In genomic region chr10:52312999-52313349, GRCh38 we compare ENCODE assay signal across 10 cellular contexts. TPM values are rescaled to one million over a fixed set of nuclear protein-coding genes. Genes with fewer than 3 reads are reported as not detected.
DNase-seq lines count a peak whose midpoint lies in the region; ATAC-seq, FAIRE-seq and TF ChIP-seq lines count a peak whose summit lies in the region.
"Had no signal": no experiment of that assay in that cellular context is flagged by ENCODE, and none has a peak within 500 bp of the region (broad histone marks: within the 10 kb centered on the region; RNA-seq: fewer than 3 reads in every experiment).

No MANE protein-coding gene starts in this region.

- CTCF ChIA-PET in HEK293 (lab: Yijun Ruan, JAX) = interaction anchor here (0.6 to 2.3 kb wide), 5 partner anchors 11 to 257 kb away, joined by 3 to 29 read pairs (median 4); no protein-coding TSS in a partner anchor

- H3K36me3 ChIP-seq in HEK293 (ENCODE audit: control insufficient read depth in 2 of 2, insufficient read depth in 1 of 2, low read length in 2 of 2) (peaks cover 0 to 4% of the 10 kb centered on the region in 2 experiments; a peak in 1 of 3 replicates), iPS-18a (ENCODE audit: control insufficient read depth, low read depth, low read length) (no peaks in the 10 kb centered on the region), small intestine (ENCODE audit: control insufficient read depth in 2 of 2, insufficient read depth in 2 of 2, low read length in 2 of 2) (no peaks in the 10 kb centered on the region)

- 2 to 5% (median 4%) methylated on average over 7 of the region's 7 CpGs for WGBS in small intestine, 3 donors

- peak overlapping the region; percentile 67 for H3K4me3 ChIP-seq in HEK293 (ENCODE audit: low read depth, low read length)
- peak overlapping the region; percentile 65 for H3K4me3 ChIP-seq in iPS-18a (ENCODE audit: low read length)
- H3K4me3 ChIP-seq in small intestine (ENCODE audit: low read depth in 1 of 2, low read length in 2 of 2) = no peak overlapping the region

- H3K4me1 ChIP-seq in HEK293 (ENCODE audit: control insufficient read depth, insufficient read depth, low read length) (no peaks in the 10 kb centered on the region), iPS-18a (ENCODE audit: control insufficient read depth, low read depth, low read length) (peaks cover 5% of the 10 kb centered on the region), small intestine (ENCODE audit: control insufficient read depth in 2 of 2, insufficient read depth in 1 of 2, low read depth in 1 of 2, low read length in 1 of 2) (no peaks in the 10 kb centered on the region)

- FAIRE-seq in small intestine (lab: Jason Lieb, UNC) = no peak
- FAIRE-seq: H54 had no signal

- H3K27me3 ChIP-seq in iPS-18a (ENCODE audit: control insufficient read depth, insufficient read depth, low read length) (peaks cover 94% of the 10 kb centered on the region), small intestine (ENCODE audit: control insufficient read depth in 2 of 2, insufficient read depth in 2 of 2, low read length in 2 of 2) (peaks cover 0 to 9% of the 10 kb centered on the region in 2 donors)

- H3K9ac ChIP-seq in iPS-18a (ENCODE audit: low read length) = no peak overlapping the region

- no peak for ATAC-seq in GM21360 (IDR thresholded peaks at IDR 0.05; ENCODE audit: unreplicated experiment)

- no peak overlapping the region; the same call in 1 of the 2 replicates for H3K27ac ChIP-seq in HEK293 (ENCODE audit: extremely low read depth, low read depth, low read length)
- no peak overlapping the region for H3K27ac ChIP-seq in iPS-18a (ENCODE audit: low read length)
- H3K27ac ChIP-seq in small intestine (ENCODE audit: low read depth in 1 of 2, low read length in 1 of 2) = no peak overlapping the region

- TF ChIP-seq CTCF in HEK293 (tag by site-specific recombination; IDR thresholded peaks at IDR 0.05) = no peak

- DNase-seq in amniotic epithelial cell (ENCODE audit: low read depth) (peak; percentile 38), small intestine (peak; percentile 8), T-helper 9 cell (no peak), mesenteric fat pad (ENCODE audit: low spot score) (no peak)
- DNase-seq: activated CD8-positive, alpha-beta memory T cell treated with anti-CD3 and anti-CD28 coated beads, Interleukin-2, amount 50 U/mL, for 48 hours; RPMI8226 had no signal

- H3K9me3 ChIP-seq in HEK293 (ENCODE audit: control insufficient read depth, insufficient read depth, low read depth, low read length) = no peaks in the 10 kb centered on the region
- H3K9me3 ChIP-seq in iPS-18a (ENCODE audit: control insufficient read depth, low read depth, low read length) = no peaks in the 10 kb centered on the region
- no peaks in the 10 kb centered on the region for H3K9me3 ChIP-seq in small intestine (ENCODE audit: control insufficient read depth, low read depth)

- POLR2A ChIA-PET in HEK293 (lab: Yijun Ruan, JAX) = no interaction called here

TF ChIP-seq in HEK293, 187 proteins besides CTCF, POLR2A, EP300 and RAD21 (continues in another document):
- TF ChIP-seq BCL11B (tag by site-specific recombination; IDR thresholded peaks at IDR 0.05; ENCODE audit: low read depth) = no peak
- no peak for TF ChIP-seq SALL2 (tag by site-specific recombination; IDR thresholded peaks at IDR 0.05; ENCODE audit: borderline replicate concordance)
- TF ChIP-seq KLF16 (tag by site-specific recombination; IDR thresholded peaks at IDR 0.05) = no peak
- no peak for TF ChIP-seq KLF9 (tag by site-specific recombination; IDR thresholded peaks at IDR 0.05; ENCODE audit: low read depth)
- TF ChIP-seq PRDM2 (tag by site-specific recombination; IDR thresholded peaks at IDR 0.05; ENCODE audit: borderline replicate concordance) = no peak
- peak; percentile 98 for TF ChIP-seq ATF2 (tag by site-specific recombination; IDR thresholded peaks at IDR 0.05; ENCODE audit: low read depth)
- no peak for TF ChIP-seq ZNF585B (tag by site-specific recombination; IDR thresholded peaks at IDR 0.05)
- TF ChIP-seq ZBTB44 (tag by site-specific recombination; IDR thresholded peaks at IDR 0.05) = no peak
- no peak for TF ChIP-seq ZNF266 (tag by site-specific recombination; IDR thresholded peaks at IDR 0.05; ENCODE audit: low read depth)
- TF ChIP-seq ZNF473 (tag by site-specific recombination; IDR thresholded peaks at IDR 0.05) = no peak
- no peak for TF ChIP-seq ZNF416 (tag by site-specific recombination; IDR thresholded peaks at IDR 0.05)
- TF ChIP-seq ZNF239 (tag by site-specific recombination; IDR thresholded peaks at IDR 0.05) = no peak
- peak; percentile 96 for TF ChIP-seq PRDM1 (tag by site-specific recombination; IDR thresholded peaks at IDR 0.05)
- TF ChIP-seq ZNF639 (tag by site-specific recombination; IDR thresholded peaks at IDR 0.05) = peak; percentile 29; the same call in 1 of the 2 replicates
- no peak for TF ChIP-seq ZNF211 (tag by site-specific recombination; IDR thresholded peaks at IDR 0.05; ENCODE audit: low read depth)
- no peak for TF ChIP-seq ZNF555 (tag by site-specific recombination; conservative IDR thresholded peaks at IDR 0.05)

RNA-seq across cellular contexts. Expression of gene DKK1, which starts 1.1 kb away (rescaled TPM):
- under 1 TPM in 1 of 3 donors, not detected in 2; 0.67 TPM for polyA plus RNA-seq in small intestine
- total RNA-seq in mesenteric fat pad = 11.4 TPM

Comparison
In these comparisons a context has a peak if more than half of its experiments do, and no peak if none do; other contexts are left out.
1. H3K4me3 ChIP-seq: peak in HEK293 (single experiment) and iPS-18a (single experiment); none in small intestine (0 of 2).
2. DNase-seq: peak in amniotic epithelial cell (single experiment) and small intestine (single experiment); none in T-helper 9 cell (single experiment) and mesenteric fat pad (single experiment).